ENCODE assay signal across 1 cellular context in the genomic region with DNA sequence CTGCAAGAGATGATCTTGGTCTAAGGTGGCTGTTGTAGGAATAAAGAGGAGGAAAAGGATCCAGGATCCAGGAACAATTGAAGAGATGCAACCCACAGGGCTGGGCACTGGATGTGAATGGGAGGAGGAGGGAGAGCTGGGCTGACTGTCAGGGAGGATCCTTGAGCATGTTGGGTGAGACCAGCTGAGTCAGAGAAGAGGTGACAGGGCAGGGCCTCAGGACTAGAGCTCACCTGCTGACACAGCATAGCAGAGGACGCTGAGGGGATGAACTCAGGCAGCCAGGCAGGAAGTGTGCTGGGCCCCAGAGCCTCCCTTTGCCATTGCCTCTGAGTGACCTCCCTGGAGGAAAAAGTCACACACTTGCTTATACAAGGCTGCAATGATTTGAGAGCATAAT.
TF ChIP-seq lines count a peak whose summit lies in the region.

No MANE protein-coding gene starts in this region.

TF ChIP-seq in WTC11, 78 proteins besides CTCF, POLR2A, EP300 and RAD21:
- TF ChIP-seq, protein P1, sequence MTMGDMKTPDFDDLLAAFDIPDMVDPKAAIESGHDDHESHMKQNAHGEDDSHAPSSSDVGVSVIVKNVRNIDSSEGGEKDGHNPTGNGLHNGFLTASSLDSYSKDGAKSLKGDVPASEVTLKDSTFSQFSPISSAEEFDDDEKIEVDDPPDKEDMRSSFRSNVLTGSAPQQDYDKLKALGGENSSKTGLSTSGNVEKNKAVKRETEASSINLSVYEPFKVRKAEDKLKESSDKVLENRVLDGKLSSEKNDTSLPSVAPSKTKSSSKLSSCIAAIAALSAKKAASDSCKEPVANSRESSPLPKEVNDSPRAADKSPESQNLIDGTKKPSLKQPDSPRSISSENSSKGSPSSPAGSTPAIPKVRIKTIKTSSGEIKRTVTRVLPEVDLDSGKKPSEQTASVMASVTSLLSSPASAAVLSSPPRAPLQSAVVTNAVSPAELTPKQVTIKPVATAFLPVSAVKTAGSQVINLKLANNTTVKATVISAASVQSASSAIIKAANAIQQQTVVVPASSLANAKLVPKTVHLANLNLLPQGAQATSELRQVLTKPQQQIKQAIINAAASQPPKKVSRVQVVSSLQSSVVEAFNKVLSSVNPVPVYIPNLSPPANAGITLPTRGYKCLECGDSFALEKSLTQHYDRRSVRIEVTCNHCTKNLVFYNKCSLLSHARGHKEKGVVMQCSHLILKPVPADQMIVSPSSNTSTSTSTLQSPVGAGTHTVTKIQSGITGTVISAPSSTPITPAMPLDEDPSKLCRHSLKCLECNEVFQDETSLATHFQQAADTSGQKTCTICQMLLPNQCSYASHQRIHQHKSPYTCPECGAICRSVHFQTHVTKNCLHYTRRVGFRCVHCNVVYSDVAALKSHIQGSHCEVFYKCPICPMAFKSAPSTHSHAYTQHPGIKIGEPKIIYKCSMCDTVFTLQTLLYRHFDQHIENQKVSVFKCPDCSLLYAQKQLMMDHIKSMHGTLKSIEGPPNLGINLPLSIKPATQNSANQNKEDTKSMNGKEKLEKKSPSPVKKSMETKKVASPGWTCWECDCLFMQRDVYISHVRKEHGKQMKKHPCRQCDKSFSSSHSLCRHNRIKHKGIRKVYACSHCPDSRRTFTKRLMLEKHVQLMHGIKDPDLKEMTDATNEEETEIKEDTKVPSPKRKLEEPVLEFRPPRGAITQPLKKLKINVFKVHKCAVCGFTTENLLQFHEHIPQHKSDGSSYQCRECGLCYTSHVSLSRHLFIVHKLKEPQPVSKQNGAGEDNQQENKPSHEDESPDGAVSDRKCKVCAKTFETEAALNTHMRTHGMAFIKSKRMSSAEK (CRISPR knock-in tag; IDR thresholded peaks at IDR 0.05; ENCODE audit: borderline replicate concordance) = no peak
- TF ChIP-seq ZNF121 (CRISPR knock-in tag; IDR thresholded peaks at IDR 0.05) (no peak), GABPB1 (CRISPR knock-in tag; IDR thresholded peaks at IDR 0.05) (no peak), ZNF263 (CRISPR knock-in tag; IDR thresholded peaks at IDR 0.05; ENCODE audit: low read depth) (peak; percentile 67; the same call in 1 of the 2 replicates)
